Comparison of ENCODE assay signal across 16 cellular contexts in the genomic region with DNA sequence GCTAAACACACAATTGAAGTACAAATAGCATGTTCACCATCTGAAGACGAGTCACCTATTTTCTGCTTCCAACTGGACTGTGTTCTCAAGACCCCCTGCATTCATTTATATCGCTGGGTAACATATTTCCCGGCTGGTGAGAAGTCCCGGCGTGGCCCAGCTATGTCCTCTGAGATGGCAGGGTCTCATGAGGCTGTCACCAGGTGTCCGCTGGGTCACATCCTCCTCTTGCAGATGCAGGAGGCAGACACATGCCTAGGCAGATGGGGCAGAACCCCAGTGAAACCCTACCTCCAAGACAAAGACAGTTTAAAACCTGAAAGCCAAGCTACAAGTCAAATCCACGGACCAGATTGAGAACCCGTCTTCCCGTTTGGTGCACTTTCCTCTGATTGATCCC. TPM values are rescaled to one million over a fixed set of nuclear protein-coding genes. Genes with fewer than 3 reads are reported as not detected.
A peak's percentile ranks its signal among the peaks of the same experiment; 100 is the strongest.
DNase-seq lines count a peak whose midpoint lies in the region; ATAC-seq and TF ChIP-seq lines count a peak whose summit lies in the region.
"Had no signal": no experiment of that assay in that cellular context is flagged by ENCODE, and none has a peak within 500 bp of the region (broad histone marks: within the 10 kb centered on the region; RNA-seq: fewer than 3 reads in every experiment).

No MANE protein-coding gene starts in this region.

- no peak overlapping the region for H3K4ac ChIP-seq in mesenchymal stem cell (ENCODE audit: low read depth in 1 of 2, low read length in 2 of 2)

- H3K36me3 Mint-ChIP-seq in activated T-helper 17 cell treated with anti-CD3 and anti-CD28 coated beads, Interleukin-2, amount 50 U/mL, for 72 hours (ENCODE audit: low read depth), result no peaks in the 10 kb centered on the region
- H3K36me3 Mint-ChIP-seq: CD4-positive, alpha-beta memory T cell had no signal

- TF ChIP-seq POLR2A in spleen (IDR thresholded peaks at IDR 0.05), result no peak

- TF ChIP-seq CTCF in spleen (IDR thresholded peaks at IDR 0.05 in 8 of 11, conservative IDR thresholded peaks at IDR 0.05 in 3 of 11), result no peak

- H3K79me1 ChIP-seq in mesenchymal stem cell (replicated peaks; ENCODE audit: low read length, poor library complexity, severe bottlenecking), result no peaks in the 10 kb centered on the region

- H3K27me3 ChIP-seq in mesenchymal stem cell (ENCODE audit: control insufficient read depth in 1 of 2, insufficient read depth in 1 of 2, low read length in 2 of 2), result peaks cover 7 to 11% of the 10 kb centered on the region in 2 experiments
- no peaks in the 10 kb centered on the region for H3K27me3 ChIP-seq in spleen (replicated peaks in 1 of 7)
- no peaks in the 10 kb centered on the region for H3K27me3 ChIP-seq in aorta (ENCODE audit: control insufficient read depth in 1 of 2, insufficient read depth in 2 of 2, low read length in 1 of 2)

- H2BK15ac ChIP-seq in mesenchymal stem cell (ENCODE audit: low read depth, poor library complexity, severe bottlenecking), result no peak overlapping the region

- no peak overlapping the region for H3K18ac ChIP-seq in mesenchymal stem cell (ENCODE audit: low read depth in 1 of 2, low read length in 2 of 2)

- H2BK120ac ChIP-seq in mesenchymal stem cell (ENCODE audit: low read depth, low read length), result no peak overlapping the region

- H3K27ac ChIP-seq in mesenchymal stem cell (ENCODE audit: low read length, poor library complexity, severe bottlenecking) (no peak overlapping the region), spleen (no peak overlapping the region), aorta (ENCODE audit: low read depth in 1 of 2, low read length in 2 of 2) (no peak overlapping the region)

- no peaks in the 10 kb centered on the region for H3K9me3 ChIP-seq in mesenchymal stem cell (ENCODE audit: control insufficient read depth, low read length)
- peaks cover 0 to 9% (median 0%) of the 10 kb centered on the region in 8 donors for H3K9me3 ChIP-seq in spleen
- no peaks in the 10 kb centered on the region for H3K9me3 ChIP-seq in aorta (ENCODE audit: control insufficient read depth, low read length)

- no peak overlapping the region for H3K4me3 Mint-ChIP-seq in activated T-helper 17 cell treated with anti-CD3 and anti-CD28 coated beads, Interleukin-2, amount 50 U/mL, for 72 hours
- H3K4me3 Mint-ChIP-seq: GM23338, H9 had no signal

- H3K23ac ChIP-seq in mesenchymal stem cell (ENCODE audit: low read length in 2 of 2), result no peak overlapping the region

- no peak overlapping the region for H2AK5ac ChIP-seq in mesenchymal stem cell (ENCODE audit: low read length, severe bottlenecking)

- peak overlapping the region; percentile 46 for H3K27ac Mint-ChIP-seq in activated T-helper 17 cell treated with anti-CD3 and anti-CD28 coated beads, Interleukin-2, amount 50 U/mL, for 72 hours
- H3K27ac Mint-ChIP-seq: GM23338 had no signal

- WGBS in mesenchymal stem cell, result 84% methylated on average over 9 of the region's 9 CpGs
- 88 to 96% (median 94%) methylated on average over 9 of the region's 9 CpGs for WGBS in spleen, 5 donors
- 98% methylated on average over 9 of the region's 9 CpGs for WGBS in aorta, 2 donors

- no peak overlapping the region for H2BK5ac ChIP-seq in mesenchymal stem cell (ENCODE audit: low read depth, low read length, poor library complexity, severe bottlenecking)

- H3K36me3 ChIP-seq in mesenchymal stem cell (ENCODE audit: control insufficient read depth in 1 of 2, insufficient read depth in 2 of 2, low read depth in 1 of 2, low read length in 2 of 2) (no peaks in the 10 kb centered on the region), spleen (no peaks in the 10 kb centered on the region), aorta (ENCODE audit: control insufficient read depth in 1 of 2, insufficient read depth in 2 of 2, low read length in 1 of 2) (no peaks in the 10 kb centered on the region)

- intact Hi-C loops in spleen (cut with DNase I; ENCODE audit: low total_unique reads) (no loop called here), aorta (cut with DNase I) (loop anchor here in 1 of 2 donors (5.0 kb wide), 1 partner anchor 37 kb away; a partner anchor contains a TSS)

- no peak overlapping the region for H3K14ac ChIP-seq in mesenchymal stem cell (ENCODE audit: low read length in 2 of 2)

- H3K4me1 ChIP-seq in mesenchymal stem cell (ENCODE audit: control insufficient read depth, insufficient read depth, low read depth, low read length) (peaks cover 4% of the 10 kb centered on the region), spleen (peaks cover 0 to 4% (median 0%) of the 10 kb centered on the region in 6 donors), aorta (ENCODE audit: control insufficient read depth in 1 of 2, insufficient read depth in 2 of 2, low read length in 2 of 2) (peaks cover 0 to 2% of the 10 kb centered on the region in 2 donors)

- no peak overlapping the region for H4K91ac ChIP-seq in mesenchymal stem cell (ENCODE audit: low read length)

- H3K27me3 Mint-ChIP-seq in activated T-helper 17 cell treated with anti-CD3 and anti-CD28 coated beads, Interleukin-2, amount 50 U/mL, for 72 hours, result no peaks in the 10 kb centered on the region
- H3K27me3 Mint-ChIP-seq: CD4-positive, alpha-beta memory T cell had no signal

- H2BK12ac ChIP-seq in mesenchymal stem cell (ENCODE audit: low read length in 2 of 2), result no peak overlapping the region

- no peak overlapping the region for H2AFZ ChIP-seq in mesenchymal stem cell (ENCODE audit: low read depth, low read length)
- H2AFZ ChIP-seq: GM23338 had no signal

- ATAC-seq in activated T-helper 17 cell treated with anti-CD3 and anti-CD28 coated beads, Interleukin-2, amount 50 U/mL, for 72 hours (replicated peaks), result no peak
- no peak for ATAC-seq in stimulated activated naive CD8-positive, alpha-beta T cell treated with anti-CD3 and anti-CD28 coated beads, Interleukin-15, Interleukin-2, amounts not matched to agents 100 U/mL and 50 U/mL, for 24 hours
- ATAC-seq in HG03442 (IDR thresholded peaks at IDR 0.05; ENCODE audit: unreplicated experiment) (no peak), aorta (ENCODE audit: low FRiP score) (no peak)
- ATAC-seq: GM23338, HCT116 had no signal

- peak overlapping the region; percentile 14 for H4K8ac ChIP-seq in mesenchymal stem cell (ENCODE audit: low read length)

- no peak overlapping the region for H3K9ac ChIP-seq in mesenchymal stem cell (ENCODE audit: low read length)

- H3K4me2 ChIP-seq in mesenchymal stem cell (ENCODE audit: low read length, poor library complexity, severe bottlenecking), result no peak overlapping the region
- H3K4me2 ChIP-seq: GM23338 had no signal

- no peak overlapping the region for H3K4me3 ChIP-seq in mesenchymal stem cell (ENCODE audit: insufficient read depth in 1 of 2, low read depth in 1 of 2, low read length in 2 of 2)
- no peak overlapping the region for H3K4me3 ChIP-seq in spleen
- H3K4me3 ChIP-seq in aorta (ENCODE audit: low read length in 2 of 2), result no peak overlapping the region
- H3K4me3 ChIP-seq: GM23338 had no signal

- H3K4me1 Mint-ChIP-seq in activated T-helper 17 cell treated with anti-CD3 and anti-CD28 coated beads, Interleukin-2, amount 50 U/mL, for 72 hours, result peaks cover 17% of the 10 kb centered on the region
- H3K4me1 Mint-ChIP-seq: GM23338, H9 had no signal

- H3K9me3 Mint-ChIP-seq in activated T-helper 17 cell treated with anti-CD3 and anti-CD28 coated beads, Interleukin-2, amount 50 U/mL, for 72 hours, result no peaks in the 10 kb centered on the region

- DNase-seq in mesenchymal stem cell (no peak), spleen (peak; percentile 32), aorta (no peak)
- DNase-seq in stimulated activated naive CD8-positive, alpha-beta T cell treated with anti-CD3 and anti-CD28 coated beads, Interleukin-15, Interleukin-2, amounts not matched to agents 100 U/mL and 50 U/mL, for 24 hours, result no peak
- DNase-seq: C1 segment of cervical spinal cord; Calu3; CD4-positive, alpha-beta memory T cell; COR-L47; DMS53; DMS79 treated with DMSO at 0.1 percent for 48 hours; GF-D8; H9 had no signal

RNA-seq across cellular contexts. Expression of a gene that starts 36.8 kb away (rescaled TPM):
- 10 to 100 TPM; 38.9 to 44.7 TPM for total RNA-seq in activated T-helper 17 cell treated with anti-CD3 and anti-CD28 coated beads, Interleukin-2, amount 50 U/mL, for 72 hours
- polyA plus RNA-seq in mesenchymal stem cell (2013, experiment 1 of 2), result 39.3 TPM
- polyA plus RNA-seq in mesenchymal stem cell (2013, experiment 2 of 2), result 41.3 TPM
- total RNA-seq in spleen (10 to 100 TPM; 32.1 to 73.9 (median 48.9) TPM), aorta (10 to 100 TPM; 42.5 to 44.7 TPM)
- polyA plus RNA-seq in spleen (10 to 100 TPM; 34.3 to 49.3 (median 46.0) TPM), aorta (10 to 100 TPM; 40.0 to 53.3 TPM)
